In the genomic region with DNA sequence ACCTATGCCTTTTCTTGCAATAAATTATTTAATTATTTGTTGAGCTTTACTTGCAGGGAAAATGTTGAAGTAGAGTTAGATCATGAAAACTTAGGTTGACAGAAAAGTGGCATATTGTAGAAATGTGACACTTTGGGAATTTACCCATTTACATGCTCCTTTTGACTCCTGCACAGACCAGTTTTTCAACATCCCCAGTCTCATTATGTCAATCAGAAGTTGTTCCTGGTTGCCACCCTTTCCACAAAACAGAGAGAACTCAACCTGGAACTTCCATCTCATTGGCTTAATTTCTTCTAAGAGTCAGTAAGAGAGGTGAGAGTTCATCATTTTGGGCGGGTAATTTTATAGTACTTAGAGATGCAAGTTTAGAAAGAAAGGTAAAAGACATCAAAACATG, we compare ENCODE assay signal across 20 cellular contexts.
"Had no signal": no experiment of that assay in that cellular context is flagged by ENCODE, and none has a peak within 500 bp of the region (broad histone marks: within the 10 kb centered on the region; RNA-seq: fewer than 3 reads in every experiment).

No MANE protein-coding gene starts in this region.

- H3K9me3 Mint-ChIP-seq: endodermal cell; neural crest cell; stimulated activated memory B cell treated with anti-CD40 and anti-IgM and Interleukin-4, amounts not matched to agents 10 μg/mL and 1 μg/mL and 100 μg/mL, for 72 hours; stimulated activated naive CD8-positive, alpha-beta T cell treated with anti-CD3 and anti-CD28 coated beads, Interleukin-15, Interleukin-2, amounts not matched to agents 100 ng/mL and 50 ng/mL, for 24 hours had no signal

- H3K4me3 ChIP-seq: coronary artery, gastrocnemius medialis, heart right ventricle, pancreas, spleen, tibial artery, upper lobe of right lung, vagina had no signal

- H3K4me1 Mint-ChIP-seq: endodermal cell; natural killer cell; stimulated activated memory B cell treated with anti-CD40 and anti-IgM and Interleukin-4, amounts not matched to agents 10 μg/mL and 1 μg/mL and 100 μg/mL, for 72 hours had no signal

- H3K27me3 ChIP-seq: gastrocnemius medialis, heart right ventricle, pancreas, spleen, tibial artery, upper lobe of right lung, vagina had no signal

- H3K4me3 Mint-ChIP-seq: endodermal cell; natural killer cell; neural crest cell; stimulated activated memory B cell treated with anti-CD40 and anti-IgM and Interleukin-4, amounts not matched to agents 10 μg/mL and 1 μg/mL and 100 μg/mL, for 72 hours; stimulated activated naive CD8-positive, alpha-beta T cell treated with anti-CD3 and anti-CD28 coated beads, Interleukin-15, Interleukin-2, amounts not matched to agents 100 ng/mL and 50 ng/mL, for 24 hours had no signal

- H3K27ac ChIP-seq: coronary artery, gastrocnemius medialis, heart right ventricle, pancreas, spleen, tibial artery, upper lobe of right lung, vagina had no signal

- FAIRE-seq: endothelial cell of umbilical vein, pancreas had no signal

- H3K36me3 ChIP-seq: gastrocnemius medialis, heart right ventricle, pancreas, spleen, tibial artery, upper lobe of right lung, vagina had no signal

- H3K36me3 Mint-ChIP-seq: natural killer cell; stimulated activated memory B cell treated with anti-CD40 and anti-IgM and Interleukin-4, amounts not matched to agents 10 μg/mL and 1 μg/mL and 100 μg/mL, for 72 hours had no signal

- H3K27me3 Mint-ChIP-seq: stimulated activated memory B cell treated with anti-CD40 and anti-IgM and Interleukin-4, amounts not matched to agents 10 μg/mL and 1 μg/mL and 100 μg/mL, for 72 hours; stimulated activated naive CD8-positive, alpha-beta T cell treated with anti-CD3 and anti-CD28 coated beads, Interleukin-15, Interleukin-2, amounts not matched to agents 100 ng/mL and 50 ng/mL, for 24 hours had no signal

- DNase-seq: effector CD4-positive, alpha-beta T cell; endodermal cell; gastrocnemius medialis; heart right ventricle; hypothalamus; islet precursor cell; natural killer cell; pancreas; spleen; stimulated activated CD4-positive, alpha-beta T cell treated with anti-CD3 and anti-CD28 coated beads, Interleukin-15, amount 100 ng/mL, for 24 hours; stimulated activated CD4-positive, alpha-beta T cell treated with anti-CD3 and anti-CD28 coated beads, Interleukin-1b, Interleukin-23, amount 100 ng/mL, for 48 hours; stimulated activated CD4-positive, alpha-beta T cell treated with anti-CD3 and anti-CD28 coated beads, Interleukin-4, amount 100 ng/mL, for 24 hours; tibial artery; upper lobe of right lung had no signal

- H3K27ac Mint-ChIP-seq: endodermal cell; natural killer cell; stimulated activated memory B cell treated with anti-CD40 and anti-IgM and Interleukin-4, amounts not matched to agents 10 μg/mL and 1 μg/mL and 100 μg/mL, for 72 hours; stimulated activated naive CD8-positive, alpha-beta T cell treated with anti-CD3 and anti-CD28 coated beads, Interleukin-15, Interleukin-2, amounts not matched to agents 100 ng/mL and 50 ng/mL, for 24 hours had no signal
